In the genomic region with DNA sequence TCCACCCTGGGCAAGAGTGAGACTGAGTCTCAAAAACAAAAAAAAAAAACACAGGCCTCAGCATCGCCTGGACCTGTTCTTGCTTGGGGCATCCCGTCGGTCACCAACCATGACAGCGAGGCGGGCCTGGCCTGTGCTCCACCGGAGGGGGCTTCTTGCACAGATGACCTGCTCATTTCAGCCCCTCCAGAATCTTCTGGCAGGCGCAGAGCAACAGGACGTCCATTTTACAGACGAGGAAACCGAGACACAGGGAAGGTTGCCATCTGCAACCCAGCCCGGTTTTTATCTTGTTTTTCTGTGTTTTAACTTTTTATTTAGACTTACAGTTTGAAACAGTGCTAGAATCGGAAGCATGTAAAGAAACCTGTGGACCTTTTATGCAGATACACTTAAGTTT, we compare ENCODE assay signal across 1 cellular context.
TF ChIP-seq lines count a peak whose summit lies in the region.

No MANE protein-coding gene starts in this region.

TF ChIP-seq in IMR-90, 13 proteins besides CTCF, POLR2A, EP300 and RAD21 (continued from another document):
- TF ChIP-seq ELK1 (IDR thresholded peaks at IDR 0.05; ENCODE audit: borderline replicate concordance, low read depth, low read length) = no peak
- no peak for TF ChIP-seq MXI1 (IDR thresholded peaks at IDR 0.05; ENCODE audit: borderline replicate concordance, low read depth, low read length)
